12 cellular contexts compared by ENCODE assay signal in the genomic region with DNA sequence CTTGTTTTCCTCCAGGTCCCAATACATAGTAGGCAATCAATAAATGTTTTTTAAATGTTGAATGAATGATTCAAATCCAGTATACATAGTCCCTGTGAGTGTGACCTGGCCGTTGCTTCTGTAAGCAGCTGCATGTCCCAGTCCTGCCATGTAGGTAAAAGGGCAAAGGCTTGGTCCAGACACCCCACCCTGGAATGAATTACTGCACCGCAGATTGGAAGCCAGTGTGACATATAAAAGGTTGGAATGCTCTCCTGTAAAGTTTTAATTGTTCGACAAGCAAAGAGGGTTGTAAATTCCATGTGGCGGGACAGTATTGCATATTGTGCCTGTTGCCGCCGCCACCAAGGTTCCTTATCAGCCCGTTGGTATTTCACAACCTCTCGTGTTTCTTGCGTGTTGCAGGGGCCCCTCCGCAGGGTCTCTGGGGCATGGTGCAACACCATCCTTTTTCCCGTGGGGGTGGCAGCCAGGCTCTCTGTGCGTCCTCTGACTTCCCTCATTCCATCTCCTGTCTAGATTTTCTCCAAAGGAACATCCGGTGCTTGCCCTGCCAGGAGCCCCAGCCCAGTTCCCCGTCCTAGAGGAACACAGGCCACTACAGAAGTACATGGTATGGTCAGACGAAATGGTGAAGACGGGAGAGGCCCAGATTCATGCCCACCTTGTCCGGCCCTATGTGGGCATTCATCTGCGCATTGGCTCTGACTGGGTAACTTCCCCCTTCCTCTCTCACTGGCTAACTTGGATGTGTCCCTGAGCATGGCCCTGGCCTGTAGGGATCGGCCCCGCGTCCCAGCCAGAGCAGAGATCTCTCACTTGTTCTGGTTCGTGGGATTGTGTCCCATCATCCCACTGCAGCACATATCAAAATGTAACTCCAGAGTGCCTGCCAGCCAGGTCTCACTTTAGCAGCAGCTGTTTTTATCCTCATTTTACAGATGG. TPM values are rescaled to one million over a fixed set of nuclear protein-coding genes. Genes with fewer than 3 reads are reported as not detected.
DNase-seq lines count a peak whose midpoint lies in the region; FAIRE-seq and TF ChIP-seq lines count a peak whose summit lies in the region.
"Had no signal": no experiment of that assay in that cellular context is flagged by ENCODE, and none has a peak within 500 bp of the region (broad histone marks: within the 10 kb centered on the region; RNA-seq: fewer than 3 reads in every experiment).

No MANE protein-coding gene starts in this region.

- H2AFZ ChIP-seq in hepatocyte = no peak overlapping the region
- H2AFZ ChIP-seq: PC-9 had no signal

- DNase-seq in SKM-1 (lab: John Stamatoyannopoulos, UW; ENCODE audit: unreplicated experiment) (peak; percentile 86), hepatocyte (ENCODE audit: low spot score) (peak; percentile 94), small intestine (peak; percentile 99), NCI-H226 (no peak), NCI-H524 (lab: John Stamatoyannopoulos, UW) (no peak), NCI-H2029 treated with DMSO at 0.1 percent for 48 hours (lab: John Stamatoyannopoulos, UW) (no peak)
- DNase-seq: activated effector memory CD4-positive, alpha-beta T cell treated with anti-CD3 and anti-CD28 coated beads, Interleukin-2, amount 50 U/mL, for 16 hours; dorsolateral prefrontal cortex; PC-9; WERI-Rb-1 had no signal

- H3K4me2 ChIP-seq in hepatocyte = peak overlapping the region; percentile 60
- H3K4me2 ChIP-seq: PC-9 had no signal

- H3K9me2 ChIP-seq in hepatocyte (replicated peaks; ENCODE audit: insufficient read depth) = no peaks in the 10 kb centered on the region

- H3K27ac ChIP-seq in HUES6 (ENCODE audit: low read depth, low read length) (no peak overlapping the region), hepatocyte (peak overlapping the region; percentile 98), small intestine (ENCODE audit: low read depth in 1 of 2, low read length in 1 of 2) (peak overlapping the region; percentile 94 to 96)
- H3K27ac ChIP-seq: dorsolateral prefrontal cortex, PC-9, WERI-Rb-1 had no signal

- H3K9me3 ChIP-seq in HUES6 (ENCODE audit: control insufficient read depth, insufficient read depth, low read depth, low read length) = no peaks in the 10 kb centered on the region
- H3K9me3 ChIP-seq in hepatocyte (ENCODE audit: low read depth) = no peaks in the 10 kb centered on the region
- no peaks in the 10 kb centered on the region for H3K9me3 ChIP-seq in small intestine (ENCODE audit: control insufficient read depth, low read depth)

- H3K27me3 ChIP-seq in HUES6 (ENCODE audit: control insufficient read depth, insufficient read depth, low read length) = no peaks in the 10 kb centered on the region
- H3K27me3 ChIP-seq in hepatocyte = no peaks in the 10 kb centered on the region
- no peaks in the 10 kb centered on the region for H3K27me3 ChIP-seq in small intestine (ENCODE audit: control insufficient read depth in 2 of 2, insufficient read depth in 2 of 2, low read length in 2 of 2)
- H3K27me3 ChIP-seq: dorsolateral prefrontal cortex had no signal

- 48% methylated on average over 22 of the region's 22 CpGs for WGBS in hepatocyte (ENCODE audit: low lambda C conversion rate, missing lambda C conversion rate)
- WGBS in small intestine, 3 donors = 23 to 65% (median 36%) methylated on average over 22 of the region's 22 CpGs

- FAIRE-seq in small intestine (lab: Jason Lieb, UNC) = no peak
- FAIRE-seq: GM12878 had no signal

- H3K79me2 ChIP-seq in hepatocyte = peaks cover 4% of the 10 kb centered on the region

- H3K4me3 ChIP-seq in HUES6 (ENCODE audit: low read depth, low read length) (no peak overlapping the region), hepatocyte (no peak overlapping the region), small intestine (ENCODE audit: low read depth in 1 of 2, low read length in 2 of 2) (no peak overlapping the region)
- H3K4me3 ChIP-seq: dorsolateral prefrontal cortex, GM12878, PC-9 had no signal

- TF ChIP-seq CTCF in hepatocyte (IDR thresholded peaks at IDR 0.05; ENCODE audit: poor library complexity) = no peak

- H3K36me3 ChIP-seq in HUES6 (ENCODE audit: control insufficient read depth, insufficient read depth, low read length) (peaks cover 76% of the 10 kb centered on the region), hepatocyte (replicated peaks; ENCODE audit: insufficient read depth, low read depth) (no peaks in the 10 kb centered on the region), small intestine (ENCODE audit: control insufficient read depth in 2 of 2, insufficient read depth in 2 of 2, low read length in 2 of 2) (peaks cover 3 to 4% of the 10 kb centered on the region in 2 donors)

- no peaks in the 10 kb centered on the region for H4K20me1 ChIP-seq in hepatocyte (ENCODE audit: insufficient read depth, poor library complexity, severe bottlenecking)

- H3K9ac ChIP-seq in HUES6 (ENCODE audit: low read length) = peak overlapping the region; percentile 7

- H3K4me1 ChIP-seq in HUES6 (ENCODE audit: control insufficient read depth, insufficient read depth, low read length) (no peaks in the 10 kb centered on the region), hepatocyte (ENCODE audit: insufficient read depth) (peaks cover 51% of the 10 kb centered on the region), small intestine (ENCODE audit: control insufficient read depth in 2 of 2, insufficient read depth in 1 of 2, low read depth in 1 of 2, low read length in 1 of 2) (peaks cover 2 to 7% of the 10 kb centered on the region in 2 donors)

RNA-seq across cellular contexts. Expression of a gene that starts 20.3 kb away (rescaled TPM):
- total RNA-seq in hepatocyte = 81.4 and 87.3 TPM in 2 replicates
- 39.4 and 42.0 TPM in 2 replicates for polyA plus RNA-seq in hepatocyte
- 10 to 100 TPM; 11.1 to 29.8 (median 12.1) TPM for polyA plus RNA-seq in small intestine

RNA-seq across cellular contexts. Expression of a gene that starts 20.5 kb away (rescaled TPM):
- total RNA-seq in hepatocyte = 41.1 and 44.6 TPM in 2 replicates
- polyA plus RNA-seq in hepatocyte = 31.7 and 39.7 TPM in 2 replicates
- 10 to 100 TPM in 1 of 3 donors, 1 to 10 TPM in 2; 3.2 to 10.5 (median 6.7) TPM for polyA plus RNA-seq in small intestine

RNA-seq across cellular contexts. Expression of a gene that starts 49.4 kb away (rescaled TPM):
- total RNA-seq in hepatocyte = 31.2 and 32.0 TPM in 2 replicates
- 9.1 and 11.7 TPM in 2 replicates for polyA plus RNA-seq in hepatocyte
- polyA plus RNA-seq in small intestine = 10 to 100 TPM; 16.2 to 31.5 (median 21.4) TPM

Comparison
In these comparisons a context has a peak if more than half of its experiments do, and no peak if none do; other contexts are left out.
1. DNase-seq: peak in SKM-1 (single experiment), hepatocyte (single experiment) and small intestine (single experiment); none in NCI-H226 (single experiment), NCI-H524 (0 of 2) and NCI-H2029 treated with DMSO at 0.1 percent for 48 hours (single experiment).